ENCODE assay signal across 8 cellular contexts in the genomic region with DNA sequence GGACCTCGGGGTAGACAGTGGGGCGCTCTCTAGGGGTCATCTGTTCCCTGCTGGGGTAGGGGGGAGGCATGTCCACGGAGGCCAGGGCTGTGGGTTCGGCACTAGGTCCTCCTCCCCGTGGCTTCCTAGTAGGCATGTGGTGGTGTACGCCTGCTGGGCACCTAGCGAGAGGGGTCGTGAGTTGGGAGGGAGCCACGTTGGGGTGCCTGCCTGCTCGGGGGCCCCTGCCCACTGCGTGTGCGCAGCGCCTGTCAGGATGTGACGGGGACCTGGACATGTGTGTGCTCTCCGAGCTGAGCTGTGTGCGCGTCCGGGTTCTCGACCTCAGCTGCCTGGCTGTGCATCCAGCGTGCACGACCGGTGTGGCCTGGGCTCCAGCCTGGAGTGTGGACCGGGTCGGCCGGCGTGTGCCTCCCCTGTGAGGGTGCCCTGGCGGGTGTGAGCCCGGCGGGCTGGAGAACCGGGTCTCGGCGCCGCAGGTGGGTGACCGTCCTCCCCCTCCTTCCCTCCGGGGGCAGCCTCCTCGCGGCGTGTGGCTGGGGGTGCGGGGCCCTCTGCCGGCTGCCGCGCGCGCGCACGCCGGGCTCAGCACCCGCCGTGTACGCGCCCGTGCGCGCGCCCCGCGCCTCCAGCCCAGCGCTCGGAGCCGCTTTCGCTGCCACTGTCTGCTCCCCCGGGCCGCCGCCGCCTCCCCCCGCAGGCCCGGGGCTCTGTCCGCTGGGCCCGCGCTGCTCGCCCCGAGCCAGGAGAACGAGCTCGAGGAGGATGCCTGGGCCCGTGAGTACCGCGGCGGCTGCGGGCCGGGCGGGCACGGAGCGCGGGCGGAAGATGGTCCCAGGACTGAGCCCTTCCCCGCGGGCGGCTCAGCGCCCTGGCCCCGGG. TPM values are rescaled to one million over a fixed set of nuclear protein-coding genes. Genes with fewer than 3 reads are reported as not detected.
DNase-seq lines count a peak whose midpoint lies in the region; ATAC-seq lines count a peak whose summit lies in the region.

A gene with protein sequence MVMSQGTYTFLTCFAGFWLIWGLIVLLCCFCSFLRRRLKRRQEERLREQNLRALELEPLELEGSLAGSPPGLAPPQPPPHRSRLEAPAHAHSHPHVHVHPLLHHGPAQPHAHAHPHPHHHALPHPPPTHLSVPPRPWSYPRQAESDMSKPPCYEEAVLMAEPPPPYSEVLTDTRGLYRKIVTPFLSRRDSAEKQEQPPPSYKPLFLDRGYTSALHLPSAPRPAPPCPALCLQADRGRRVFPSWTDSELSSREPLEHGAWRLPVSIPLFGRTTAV (plus strand): TSS at position 631 of the 882 bp plus-strand sequence. CDS start 8,254 bp downstream, outside the sequence.

- H3K9me3 ChIP-seq in adipocyte (ENCODE audit: control insufficient read depth, low read length): no peaks in the 10 kb centered on the region

- intact Hi-C loops in left cardiac atrium (cut with DNase I): no loop called here
- intact Hi-C loops in posterior cingulate gyrus (cut with DNase I): loop anchor here (2.0 to 5.0 kb wide), 2 partner anchors 44 to 314 kb away; a partner anchor contains a TSS

- peak within 1 kb of the TSS; percentile 66 for H3K4me3 ChIP-seq in Jurkat, Clone E6-1 (ENCODE audit: low read length)
- H3K4me3 ChIP-seq in adipocyte (ENCODE audit: low read length): peak within 1 kb of the TSS; percentile 82

- peaks cover 13% of the 10 kb centered on the region for H3K4me1 ChIP-seq in adipocyte (ENCODE audit: control insufficient read depth, insufficient read depth, low read length)

- H3K27me3 ChIP-seq in adipocyte (replicated peaks; ENCODE audit: control insufficient read depth, insufficient read depth, low read length): no peaks in the 10 kb centered on the region

- H3K9ac ChIP-seq in adipocyte (ENCODE audit: low read length): peak within 1 kb of the TSS; percentile 72

- H3K36me3 ChIP-seq in adipocyte (ENCODE audit: control insufficient read depth, insufficient read depth, low read length, severe bottlenecking): peaks cover 3% of the 10 kb centered on the region

- ATAC-seq in GM21526 (IDR thresholded peaks at IDR 0.05; ENCODE audit: low FRiP score, unreplicated experiment) (peak; percentile 41), left cardiac atrium (peak; percentile 56 to 74), HG02973 (IDR thresholded peaks at IDR 0.05; ENCODE audit: unreplicated experiment) (no peak)

- DNase-seq in EL: peak; percentile 73
- peak; percentile 63 for DNase-seq in Jurkat, Clone E6-1 (ENCODE audit: low read depth, low spot score)
- DNase-seq in SKM-1 treated with dmso at 0.1 percent for 144 hours (lab: John Stamatoyannopoulos, UW; ENCODE audit: unreplicated experiment): peak; percentile 75
- peak; percentile 83 for DNase-seq in adipocyte (ENCODE audit: low read depth)
- DNase-seq in left cardiac atrium: peak; percentile 70
- DNase-seq in posterior cingulate gyrus: peak in 9 of 10 donors; percentile 59 to 97 (median 76)

RNA-seq across cellular contexts. Expression of the gene that starts here (rescaled TPM):
- 10.9 TPM for polyA plus RNA-seq in Jurkat, Clone E6-1 (2012; ENCODE audit: insufficient read depth, insufficient read length)
- 1 to 10 TPM in 1 of 2 donors, under 1 TPM in 1; 0.59 to 1.6 TPM for total RNA-seq in left cardiac atrium
